ENCODE assay signal across 29 cellular contexts in the genomic region with DNA sequence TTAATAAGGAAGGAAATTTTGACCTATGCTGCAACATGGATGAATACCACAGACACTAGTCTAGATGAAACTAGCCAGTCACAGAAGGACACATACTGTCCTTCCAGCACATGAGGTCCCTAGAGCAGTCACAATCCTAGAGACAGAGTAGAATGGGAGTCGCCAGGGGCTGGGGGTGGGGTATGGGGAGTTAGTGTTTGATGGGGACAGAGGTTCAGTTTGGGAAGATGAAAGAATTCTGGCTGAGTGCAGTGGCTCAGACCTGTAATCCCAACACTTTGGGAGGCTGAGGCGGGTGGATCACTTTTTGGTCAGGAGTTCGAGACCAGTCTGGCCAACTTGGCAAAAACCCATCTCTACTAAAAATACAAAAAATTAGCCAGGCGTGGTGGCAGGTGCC.
"Had no signal": no experiment of that assay in that cellular context is flagged by ENCODE, and none has a peak within 500 bp of the region (broad histone marks: within the 10 kb centered on the region; RNA-seq: fewer than 3 reads in every experiment).

No MANE protein-coding gene starts in this region.

- DNase-seq: activated CD4-positive, alpha-beta memory T cell treated with anti-CD3 and anti-CD28 coated beads, Interleukin-2, amount 10 ng/mL, durations not matched to agents 7 days and 5 days; activated CD4-positive, alpha-beta T cell treated with anti-CD3 and anti-CD28 coated beads, Interleukin-2, amount 50 U/mL, for 1 hour; activated gamma-delta T cell treated with Interleukin-2 at 50 U/mL for 16 hours; activated naive CD4-positive, alpha-beta T cell treated with anti-CD3 and anti-CD28 coated beads for 36 hours; activated T-cell treated with anti-CD3 and anti-CD28 coated beads, Interleukin-2, amount 50 U/mL, for 4 hours; central memory CD4-positive, alpha-beta T cell; Kasumi-1; KBM-7; MG63; NCI-H1048; NCI-H1436 treated with DMSO at 0.1 percent for 48 hours; NCI-H1694 treated with DMSO at 0.1 percent for 48 hours; NCI-H2029; NCI-H345; NCI-H748 treated with DMSO at 0.1 percent for 48 hours; NK-92 treated with Interleukin-12 subunit alpha and Interleukin-12 subunit beta, amount 100 ng/mL, for 24 hours; PC-3; Peyer's patch; RPMI8226; SHP77 treated with DMSO at 0.1 percent for 48 hours; SK-N-SH had no signal

- H3K27ac Mint-ChIP-seq: activated CD4-positive, alpha-beta memory T cell treated with anti-CD3 and anti-CD28 coated beads, Interleukin-2, amount 10 ng/mL, durations not matched to agents 7 days and 5 days; activated naive CD4-positive, alpha-beta T cell treated with anti-CD3 and anti-CD28 coated beads for 36 hours; activated naive CD4-positive, alpha-beta T cell treated with anti-CD3 and anti-CD28 coated beads, Interleukin-2, amount 50 U/mL, for 72 hours; activated T-helper 1 cell treated with anti-CD3 and anti-CD28 coated beads, Interleukin-12 subunit alpha, Interleukin-12 subunit beta, Interleukin-2, Interleukin-4 antibody, amounts not matched to agents 30 ng/mL and 10 ng/mL and 1 ng/mL, durations not matched to agents 14 hours and 24 hours and 36 hours; brain; IgD-negative memory B cell; T-helper 1 cell treated with Interleukin-12 subunit alpha and Interleukin-12 subunit beta and Interleukin-4 antibody, amounts not matched to agents 30 μg/mL and 1 μg/mL, for 36 hours; T-helper 2 cell treated with Interferon-gamma antibody and Interleukin-4, amounts not matched to agents 5 μg/mL and 100 μg/mL, for 36 hours had no signal

- H3K27ac ChIP-seq: adrenal gland, Peyer's patch, SJSA1 had no signal

- ATAC-seq: activated naive CD4-positive, alpha-beta T cell treated with anti-CD3 and anti-CD28 coated beads, Interleukin-2, amount 50 U/mL, for 72 hours; activated T-cell treated with anti-CD3 and anti-CD28 coated beads, Interleukin-2, amount 50 U/mL, for 4 hours; PC-3 had no signal

- H3K36me3 ChIP-seq: adrenal gland, MG63, Peyer's patch, SJSA1 had no signal

- H3K4me3 ChIP-seq: adrenal gland, MG63, Peyer's patch, SJSA1 had no signal

- H3K4me1 Mint-ChIP-seq: activated CD4-positive, alpha-beta memory T cell treated with anti-CD3 and anti-CD28 coated beads, Interleukin-2, amount 10 ng/mL, durations not matched to agents 7 days and 5 days; brain had no signal

- H3K9me3 ChIP-seq: adrenal gland, Peyer's patch, SJSA1, SK-N-SH had no signal

- H3K9me3 Mint-ChIP-seq: activated CD4-positive, alpha-beta memory T cell treated with anti-CD3 and anti-CD28 coated beads, Interleukin-2, amount 10 ng/mL, durations not matched to agents 7 days and 5 days; activated naive CD4-positive, alpha-beta T cell treated with anti-CD3 and anti-CD28 coated beads for 36 hours; activated naive CD4-positive, alpha-beta T cell treated with anti-CD3 and anti-CD28 coated beads, Interleukin-2, amount 50 U/mL, for 72 hours; activated T-cell treated with anti-CD3 and anti-CD28 coated beads, Interleukin-2, amount 50 U/mL, for 4 hours; activated T-helper 1 cell treated with anti-CD3 and anti-CD28 coated beads, Interleukin-12 subunit alpha, Interleukin-12 subunit beta, Interleukin-2, Interleukin-4 antibody, amounts not matched to agents 30 ng/mL and 10 ng/mL and 1 ng/mL, durations not matched to agents 14 hours and 24 hours and 36 hours; T-helper 1 cell treated with Interleukin-12 subunit alpha and Interleukin-12 subunit beta and Interleukin-4 antibody, amounts not matched to agents 30 μg/mL and 1 μg/mL, for 36 hours; T-helper 2 cell treated with Interferon-gamma antibody and Interleukin-4, amounts not matched to agents 5 μg/mL and 100 μg/mL, for 36 hours had no signal

- H3K4me1 ChIP-seq: adrenal gland, Peyer's patch, SJSA1 had no signal

- H3K27me3 ChIP-seq: adrenal gland, MG63, Peyer's patch, SJSA1 had no signal

- H3K36me3 Mint-ChIP-seq: activated naive CD4-positive, alpha-beta T cell treated with anti-CD3 and anti-CD28 coated beads, Interleukin-2, amount 50 U/mL, for 72 hours; brain; IgD-negative memory B cell had no signal

- H3K4me3 Mint-ChIP-seq: activated CD4-positive, alpha-beta memory T cell treated with anti-CD3 and anti-CD28 coated beads, Interleukin-2, amount 10 ng/mL, durations not matched to agents 7 days and 5 days; activated naive CD4-positive, alpha-beta T cell treated with anti-CD3 and anti-CD28 coated beads for 36 hours; activated T-cell treated with anti-CD3 and anti-CD28 coated beads, Interleukin-2, amount 50 U/mL, for 4 hours; activated T-helper 1 cell treated with anti-CD3 and anti-CD28 coated beads, Interleukin-12 subunit alpha, Interleukin-12 subunit beta, Interleukin-2, Interleukin-4 antibody, amounts not matched to agents 30 ng/mL and 10 ng/mL and 1 ng/mL, durations not matched to agents 14 hours and 24 hours and 36 hours; brain; IgD-negative memory B cell; T-helper 1 cell treated with Interleukin-12 subunit alpha and Interleukin-12 subunit beta and Interleukin-4 antibody, amounts not matched to agents 30 μg/mL and 1 μg/mL, for 36 hours; T-helper 2 cell treated with Interferon-gamma antibody and Interleukin-4, amounts not matched to agents 5 μg/mL and 100 μg/mL, for 36 hours had no signal
